Comparison of ENCODE assay signal across 8 cellular contexts in the genomic region with DNA sequence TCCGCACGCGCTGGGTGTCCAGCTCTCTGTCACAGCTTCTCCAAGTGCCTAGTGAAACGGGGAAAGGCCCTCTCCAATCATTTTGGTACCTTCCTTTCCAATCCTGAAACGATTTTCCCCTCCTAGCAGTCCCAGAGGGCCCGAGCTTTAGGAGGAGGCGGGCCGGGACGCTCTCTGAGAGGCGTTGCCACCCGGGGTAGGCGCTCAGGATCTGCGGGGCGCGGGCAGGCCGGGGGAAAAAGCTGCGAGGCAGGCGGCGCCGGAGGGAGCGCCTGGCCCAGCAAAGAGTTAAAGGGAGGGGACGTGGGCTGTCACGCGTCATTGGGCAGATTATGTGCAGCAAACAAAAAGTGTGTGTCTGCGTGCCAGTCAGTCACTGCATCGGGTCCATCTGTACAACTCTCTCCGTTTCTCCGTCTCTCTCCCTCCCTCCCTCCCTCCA. TPM values are rescaled to one million over a fixed set of nuclear protein-coding genes. Genes with fewer than 3 reads are reported as not detected.
DNase-seq lines count a peak whose midpoint lies in the region; ATAC-seq and TF ChIP-seq lines count a peak whose summit lies in the region.

Gene PRDM8, plus strand, starts transcription at position 372 of the 442 bp plus-strand sequence. CDS start 2,578 bp downstream, outside the sequence.

- TF ChIP-seq EP300 in neural cell (conservative IDR thresholded peaks at IDR 0.05; ENCODE audit: poor library complexity, severe bottlenecking) = no peak

- peaks cover 0 to 5% of the 10 kb centered on the region in 2 donors for H3K4me1 ChIP-seq in breast epithelium

- H3K9me2 ChIP-seq in neural cell (ENCODE audit: insufficient read depth, low read length) = no peaks in the 10 kb centered on the region

- no peak for TF ChIP-seq CTCF in breast epithelium (IDR thresholded peaks at IDR 0.05)
- TF ChIP-seq CTCF in MCF 10A (IDR thresholded peaks at IDR 0.05; ENCODE audit: unreplicated experiment) = no peak
- no peak for TF ChIP-seq CTCF in neural cell (IDR thresholded peaks at IDR 0.05; ENCODE audit: poor library complexity, severe bottlenecking)

- H3K27me3 Mint-ChIP-seq in MCF 10A (ENCODE audit: insufficient read depth, unreplicated experiment) = no peaks in the 10 kb centered on the region
- no peaks in the 10 kb centered on the region for H3K27me3 Mint-ChIP-seq in effector memory CD8-positive, alpha-beta T cell

- H3K36me3 ChIP-seq in breast epithelium (no peaks in the 10 kb centered on the region), neural cell (ENCODE audit: insufficient read depth, low read length) (no peaks in the 10 kb centered on the region)

- H3K4me3 ChIP-seq in breast epithelium = peak within 1 kb of the TSS; percentile 11 to 36 (median 28)
- H3K4me3 ChIP-seq in neural cell (ENCODE audit: low read length) = peak within 1 kb of the TSS; percentile 53

- BruUV-seq in MCF 10A (replicated peaks; lab: Mats Ljungman, UMichigan) = no TSS peak

- H3K4me3 Mint-ChIP-seq in MCF 10A (ENCODE audit: unreplicated experiment) = no peak within 1 kb of the TSS
- H3K4me3 Mint-ChIP-seq in effector memory CD8-positive, alpha-beta T cell = peak within 1 kb of the TSS; percentile 42 to 69

- intact Hi-C loops in breast epithelium (cut with DNase I; ENCODE audit: low total_unique reads) (no loop called here), MCF 10A (cut with micrococcal nuclease) (no loop called here)
- intact Hi-C loops in T-helper 1 cell treated with Interleukin-12 subunit alpha and Interleukin-12 subunit beta and Interleukin-4 antibody, amounts not matched to agents 30 ng/mL and 1 ng/mL, for 36 hours (cut with micrococcal nuclease) = no loop called here

- TF ChIP-seq POLR2A in breast epithelium (IDR thresholded peaks at IDR 0.05) = no peak

- H3K4me1 Mint-ChIP-seq in MCF 10A (ENCODE audit: insufficient read depth, unreplicated experiment) = peaks cover 10% of the 10 kb centered on the region
- H3K4me1 Mint-ChIP-seq in effector memory CD8-positive, alpha-beta T cell (ENCODE audit: low read depth in 2 of 2) = peaks cover 23 to 24% of the 10 kb centered on the region in 2 donors

- H4K20me1 ChIP-seq in neural cell (ENCODE audit: insufficient read depth) = no peaks in the 10 kb centered on the region

- CTCF ChIA-PET in MCF 10A (lab: Yijun Ruan, JAX) = interaction anchor here (1.5 kb wide), 1 partner anchor 10 kb away, joined by 3 read pairs; no protein-coding TSS in a partner anchor

- POLR2A ChIA-PET in MCF 10A (lab: Yijun Ruan, JAX) = no interaction called here

- H3K4me2 ChIP-seq in neural cell (ENCODE audit: low read length) = no peak within 1 kb of the TSS

- no peak within 1 kb of the TSS for H3K27ac Mint-ChIP-seq in MCF 10A (ENCODE audit: low read depth, unreplicated experiment)
- peak within 1 kb of the TSS; percentile 32 to 39 for H3K27ac Mint-ChIP-seq in effector memory CD8-positive, alpha-beta T cell

- H3K9me3 ChIP-seq in breast epithelium = no peaks in the 10 kb centered on the region
- no peaks in the 10 kb centered on the region for H3K9me3 ChIP-seq in neural cell (ENCODE audit: low read length)

- no peak for DNase-seq in breast epithelium (ENCODE audit: low spot score in 2 of 2)
- DNase-seq in MCF 10A (ENCODE audit: unreplicated experiment) = no peak
- no peak for DNase-seq in effector memory CD8-positive, alpha-beta T cell
- no peak for DNase-seq in HuH-7 (ENCODE audit: low spot score)

- H3F3A ChIP-seq in neural cell (ENCODE audit: insufficient read depth, low read length, poor library complexity, severe bottlenecking) = no peaks in the 10 kb centered on the region

- H3K36me3 Mint-ChIP-seq in MCF 10A (ENCODE audit: insufficient read depth, unreplicated experiment) = peaks cover 5% of the 10 kb centered on the region
- H3K36me3 Mint-ChIP-seq in effector memory CD8-positive, alpha-beta T cell (ENCODE audit: insufficient read depth) = peaks cover 24% of the 10 kb centered on the region

- H2AFZ ChIP-seq in neural cell (ENCODE audit: low read depth, low read length) = no peak within 1 kb of the TSS

- H3K9ac ChIP-seq in neural cell (ENCODE audit: low read length) = no peak within 1 kb of the TSS

- H3K27me3 ChIP-seq in breast epithelium (peaks cover 0 to 80% of the 10 kb centered on the region in 2 donors), neural cell (ENCODE audit: insufficient read depth, low read depth, low read length) (peaks cover 100% of the 10 kb centered on the region)

- H3K27ac ChIP-seq in breast epithelium (no peak within 1 kb of the TSS), neural cell (ENCODE audit: low read length) (no peak within 1 kb of the TSS)

- TF ChIP-seq RAD21 in neural cell (conservative IDR thresholded peaks at IDR 0.05) = no peak

- H3K79me2 ChIP-seq in neural cell (replicated peaks; ENCODE audit: insufficient read depth, low read length) = no peaks in the 10 kb centered on the region

- no peaks in the 10 kb centered on the region for H3K9me3 Mint-ChIP-seq in MCF 10A (ENCODE audit: unreplicated experiment)
- H3K9me3 Mint-ChIP-seq in effector memory CD8-positive, alpha-beta T cell = no peaks in the 10 kb centered on the region

- ATAC-seq in effector memory CD8-positive, alpha-beta T cell (replicated peaks) = peak; percentile 11
- ATAC-seq in GM21529 (IDR thresholded peaks at IDR 0.05; ENCODE audit: unreplicated experiment) (no peak), HG03565 (IDR thresholded peaks at IDR 0.05; ENCODE audit: unreplicated experiment) (no peak)

TF ChIP-seq in neural cell, 6 proteins besides CTCF, POLR2A, EP300 and RAD21:
- TF ChIP-seq POLR2AphosphoS5 (IDR thresholded peaks at IDR 0.05) (peak; percentile 35), EZH2 (IDR thresholded peaks at IDR 0.05; ENCODE audit: borderline replicate concordance, insufficient read depth, low read length, poor library complexity, severe bottlenecking) (peak; percentile 71), MXI1 (conservative IDR thresholded peaks at IDR 0.05; ENCODE audit: poor library complexity, severe bottlenecking) (no peak)
- TF ChIP-seq, protein P1, sequence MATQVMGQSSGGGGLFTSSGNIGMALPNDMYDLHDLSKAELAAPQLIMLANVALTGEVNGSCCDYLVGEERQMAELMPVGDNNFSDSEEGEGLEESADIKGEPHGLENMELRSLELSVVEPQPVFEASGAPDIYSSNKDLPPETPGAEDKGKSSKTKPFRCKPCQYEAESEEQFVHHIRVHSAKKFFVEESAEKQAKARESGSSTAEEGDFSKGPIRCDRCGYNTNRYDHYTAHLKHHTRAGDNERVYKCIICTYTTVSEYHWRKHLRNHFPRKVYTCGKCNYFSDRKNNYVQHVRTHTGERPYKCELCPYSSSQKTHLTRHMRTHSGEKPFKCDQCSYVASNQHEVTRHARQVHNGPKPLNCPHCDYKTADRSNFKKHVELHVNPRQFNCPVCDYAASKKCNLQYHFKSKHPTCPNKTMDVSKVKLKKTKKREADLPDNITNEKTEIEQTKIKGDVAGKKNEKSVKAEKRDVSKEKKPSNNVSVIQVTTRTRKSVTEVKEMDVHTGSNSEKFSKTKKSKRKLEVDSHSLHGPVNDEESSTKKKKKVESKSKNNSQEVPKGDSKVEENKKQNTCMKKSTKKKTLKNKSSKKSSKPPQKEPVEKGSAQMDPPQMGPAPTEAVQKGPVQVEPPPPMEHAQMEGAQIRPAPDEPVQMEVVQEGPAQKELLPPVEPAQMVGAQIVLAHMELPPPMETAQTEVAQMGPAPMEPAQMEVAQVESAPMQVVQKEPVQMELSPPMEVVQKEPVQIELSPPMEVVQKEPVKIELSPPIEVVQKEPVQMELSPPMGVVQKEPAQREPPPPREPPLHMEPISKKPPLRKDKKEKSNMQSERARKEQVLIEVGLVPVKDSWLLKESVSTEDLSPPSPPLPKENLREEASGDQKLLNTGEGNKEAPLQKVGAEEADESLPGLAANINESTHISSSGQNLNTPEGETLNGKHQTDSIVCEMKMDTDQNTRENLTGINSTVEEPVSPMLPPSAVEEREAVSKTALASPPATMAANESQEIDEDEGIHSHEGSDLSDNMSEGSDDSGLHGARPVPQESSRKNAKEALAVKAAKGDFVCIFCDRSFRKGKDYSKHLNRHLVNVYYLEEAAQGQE (IDR thresholded peaks at IDR 0.05; ENCODE audit: borderline replicate concordance) = no peak
TF ChIP-seq in neural cell: peak in this region for 2.

RNA-seq across cellular contexts. Expression of gene PRDM8, which starts in this region (rescaled TPM):
- total RNA-seq in breast epithelium (1 to 10 TPM; 1.2 to 7.0 (median 5.9) TPM), MCF 10A (2022) (4.8 and 4.9 TPM in 2 replicates)
- total RNA-seq in T-helper 1 cell treated with Interleukin-12 subunit alpha and Interleukin-12 subunit beta and Interleukin-4 antibody, amounts not matched to agents 30 ng/mL and 1 ng/mL, for 36 hours = 29.4 and 32.7 TPM in 2 replicates
- polyA plus RNA-seq in neural cell = 0.46 and 0.52 TPM in 2 replicates
- polyA minus RNA-seq in neural cell = 0.73 and 0.81 TPM in 2 replicates
